In genomic region chr11:74742070-74742469, GRCh38 we compare ENCODE assay signal across 27 cellular contexts. TPM values are rescaled to one million over a fixed set of nuclear protein-coding genes. Genes with fewer than 3 reads are reported as not detected.
A peak's percentile ranks its signal among the peaks of the same experiment; 100 is the strongest.
DNase-seq lines count a peak whose midpoint lies in the region; ATAC-seq, FAIRE-seq and TF ChIP-seq lines count a peak whose summit lies in the region.
"Had no signal": no experiment of that assay in that cellular context is flagged by ENCODE, and none has a peak within 500 bp of the region (broad histone marks: within the 10 kb centered on the region; RNA-seq: fewer than 3 reads in every experiment).

No MANE protein-coding gene starts in this region.

- POLR2A ChIA-PET in activated CD8-positive, alpha-beta T cell treated with anti-CD3 and anti-CD28 coated beads, Interleukin-2, amount 10 ng/mL, durations not matched to agents 7 days and 5 days (lab: Charles Lee) = no interaction called here
- POLR2A ChIA-PET in activated CD8-positive, alpha-beta T cell treated with anti-CD3 and anti-CD28 coated beads for 36 hours (lab: Charles Lee) = no interaction called here
- POLR2A ChIA-PET in GM12878 (lab: Charles Lee) = no interaction called here
- POLR2A ChIA-PET in A673 (lab: Charles Lee; ENCODE audit: low non-redundant PET) = no interaction called here

- no peak for TF ChIP-seq CTCF in activated CD8-positive, alpha-beta T cell treated with anti-CD3 and anti-CD28 coated beads for 36 hours (IDR thresholded peaks at IDR 0.05)
- TF ChIP-seq CTCF in GM12878 (IDR thresholded peaks at IDR 0.05 in 2 of 3, conservative IDR thresholded peaks at IDR 0.05 in 1 of 3; ENCODE audit: control insufficient read depth in 2 of 3, extremely low read depth in 1 of 3, insufficient read depth in 1 of 3, low read depth in 3 of 3, low read length in 3 of 3) = no peak
- no peak for TF ChIP-seq CTCF in A673 (conservative IDR thresholded peaks at IDR 0.05; ENCODE audit: low read depth, low read length)

- WGBS in GM12878 (ENCODE audit: insufficient coverage, insufficient replicate concordance, low lambda C conversion rate, missing lambda C conversion rate) = 38% methylated on average over 4 of the region's 4 CpGs

- H3K4me3 ChIP-seq in GM12878 = no peak overlapping the region
- no peak overlapping the region for H3K4me3 ChIP-seq in A673 (ENCODE audit: low read depth, low read length, poor library complexity, severe bottlenecking)
- H3K4me3 ChIP-seq: A549, BLaER1 had no signal

- H3K79me2 ChIP-seq in GM12878 (ENCODE audit: control insufficient read depth, insufficient read depth, low read length) = no peaks in the 10 kb centered on the region

- no peak overlapping the region for H3K9ac ChIP-seq in GM12878 (ENCODE audit: control insufficient read depth, insufficient read depth, low read length)
- H3K9ac ChIP-seq: BLaER1 had no signal

- SMC1A ChIA-PET in GM12878 (lab: Charles Lee; ENCODE audit: uncharacterized antibody, unreplicated experiment) = no interaction called here

- no peak for ATAC-seq in activated CD8-positive, alpha-beta T cell treated with anti-CD3 and anti-CD28 coated beads, Interleukin-2, amount 10 ng/mL, durations not matched to agents 7 days and 5 days
- ATAC-seq in activated CD8-positive, alpha-beta T cell treated with anti-CD3 and anti-CD28 coated beads for 36 hours = no peak
- no peak for ATAC-seq in GM12878
- ATAC-seq: A549 had no signal

- DNase-seq in activated CD8-positive, alpha-beta T cell treated with anti-CD3 and anti-CD28 coated beads, Interleukin-2, amount 10 ng/mL, durations not matched to agents 7 days and 5 days = peak; percentile 5
- DNase-seq in activated CD8-positive, alpha-beta T cell treated with anti-CD3 and anti-CD28 coated beads for 36 hours = no peak
- DNase-seq in GM12878 (ENCODE audit: low read depth, low spot score) = no peak
- DNase-seq in A673 (ENCODE audit: low spot score) = no peak
- DNase-seq: ACHN; BE2C; C1 segment of cervical spinal cord; CD4-positive, alpha-beta memory T cell; CD4-positive, CD25-positive, alpha-beta regulatory T cell; CD8-positive, alpha-beta memory T cell; COR-L47; DMS 273 treated with DMSO at 0.1 percent for 48 hours; DMS153; DMS53; DMS79; DND-41; EL; GDM1 had no signal

- intact Hi-C loops in activated CD8-positive, alpha-beta T cell treated with anti-CD3 and anti-CD28 coated beads for 36 hours (cut with micrococcal nuclease) = no loop called here
- intact Hi-C loops in GM12878 (cut with micrococcal nuclease; ENCODE audit: unreplicated experiment) (no loop called here), A673 (cut with micrococcal nuclease; ENCODE audit: unreplicated experiment) (no loop called here)

- H3K27ac ChIP-seq in GM12878 (ENCODE audit: control insufficient read depth, insufficient read depth) = no peak overlapping the region
- no peak overlapping the region for H3K27ac ChIP-seq in A673 (ENCODE audit: low read depth, low read length, poor library complexity, severe bottlenecking)
- H3K27ac ChIP-seq: 22Rv1, A549, BLaER1 had no signal

- in situ Hi-C loops in GM12878 (cut with MboI) = no loop called here

- H3K4me2 ChIP-seq in GM12878 (ENCODE audit: control insufficient read depth, insufficient read depth) = no peak overlapping the region
- H3K4me2 ChIP-seq: A549, BLaER1 had no signal

- no peaks in the 10 kb centered on the region for H3K4me1 Mint-ChIP-seq in activated CD8-positive, alpha-beta T cell treated with anti-CD3 and anti-CD28 coated beads, Interleukin-2, amount 10 ng/mL, durations not matched to agents 7 days and 5 days (ENCODE audit: low read depth)
- peaks cover 12% of the 10 kb centered on the region for H3K4me1 Mint-ChIP-seq in activated CD8-positive, alpha-beta T cell treated with anti-CD3 and anti-CD28 coated beads for 36 hours (ENCODE audit: low read depth)

- no peaks in the 10 kb centered on the region for H3K36me3 ChIP-seq in GM12878 (ENCODE audit: control insufficient read depth in 2 of 2, insufficient read depth in 2 of 2, low read length in 1 of 2)
- no peaks in the 10 kb centered on the region for H3K36me3 ChIP-seq in A673 (ENCODE audit: insufficient read depth, low read length, poor library complexity, severe bottlenecking)
- H3K36me3 ChIP-seq: BE2C, BLaER1 had no signal

- TF ChIP-seq RAD21 in GM12878 (IDR thresholded peaks at IDR 0.05; ENCODE audit: insufficient read depth, low read depth, low read length) = no peak

- CTCF ChIA-PET in activated CD8-positive, alpha-beta T cell treated with anti-CD3 and anti-CD28 coated beads, Interleukin-2, amount 10 ng/mL, durations not matched to agents 7 days and 5 days (lab: Charles Lee) = no interaction called here
- CTCF ChIA-PET in activated CD8-positive, alpha-beta T cell treated with anti-CD3 and anti-CD28 coated beads for 36 hours (lab: Charles Lee) = interaction anchor here (1.0 to 6.4 kb wide), 2 partner anchors 15 to 40 kb away, joined by 3 to 64 read pairs; no protein-coding TSS in a partner anchor
- CTCF ChIA-PET in GM12878 (lab: Yijun Ruan, JAX) = interaction anchor here (0.6 to 3.2 kb wide), 3 partner anchors 10 to 16 kb away, joined by 4 to 30 read pairs (median 4); no protein-coding TSS in a partner anchor
- CTCF ChIA-PET in A673 (lab: Charles Lee) = no interaction called here

- H3K9me3 ChIP-seq in GM12878 (replicated peaks; ENCODE audit: control insufficient read depth, insufficient read depth, low read length) (no peaks in the 10 kb centered on the region), A673 (ENCODE audit: low read depth, low read length, poor library complexity, severe bottlenecking) (no peaks in the 10 kb centered on the region)
- H3K9me3 ChIP-seq: A549, BE2C had no signal

- H3K9me3 Mint-ChIP-seq in activated CD8-positive, alpha-beta T cell treated with anti-CD3 and anti-CD28 coated beads, Interleukin-2, amount 10 ng/mL, durations not matched to agents 7 days and 5 days (ENCODE audit: insufficient read depth) = no peaks in the 10 kb centered on the region
- no peaks in the 10 kb centered on the region for H3K9me3 Mint-ChIP-seq in activated CD8-positive, alpha-beta T cell treated with anti-CD3 and anti-CD28 coated beads for 36 hours
- H3K9me3 Mint-ChIP-seq: CD4-positive, alpha-beta memory T cell; CD4-positive, CD25-positive, alpha-beta regulatory T cell; CD8-positive, alpha-beta memory T cell had no signal

- BruUV-seq in GM12878 (replicated peaks; lab: Mats Ljungman, UMichigan) (no TSS peak), A673 (replicated peaks; lab: Mats Ljungman, UMichigan) (no TSS peak)

- peaks cover 0 to 2% of the 10 kb centered on the region in 2 experiments; a peak in 1 of 4 replicates for H3K27me3 ChIP-seq in GM12878 (replicated peaks in 1 of 2; ENCODE audit: control insufficient read depth in 2 of 2, insufficient read depth in 2 of 2, low read length in 1 of 2)
- H3K27me3 ChIP-seq in A673 (replicated peaks; ENCODE audit: insufficient read depth, low read depth, low read length, poor library complexity) = no peaks in the 10 kb centered on the region
- H3K27me3 ChIP-seq: BE2C, BLaER1 had no signal

- no peak overlapping the region for H2AFZ ChIP-seq in GM12878 (ENCODE audit: control insufficient read depth, low read depth, low read length)

- no peak for FAIRE-seq in GM12878 (lab: Jason Lieb, UNC)
- FAIRE-seq: A549, GM12891, GM19239 had no signal

- H4K20me1 ChIP-seq in GM12878 (ENCODE audit: control insufficient read depth, insufficient read depth) = no peaks in the 10 kb centered on the region
- H4K20me1 ChIP-seq: BLaER1 had no signal

- H3K27ac Mint-ChIP-seq in activated CD8-positive, alpha-beta T cell treated with anti-CD3 and anti-CD28 coated beads, Interleukin-2, amount 10 ng/mL, durations not matched to agents 7 days and 5 days = no peak overlapping the region
- H3K27ac Mint-ChIP-seq in activated CD8-positive, alpha-beta T cell treated with anti-CD3 and anti-CD28 coated beads for 36 hours = no peak overlapping the region
- H3K27ac Mint-ChIP-seq: CD4-positive, alpha-beta memory T cell; CD4-positive, CD25-positive, alpha-beta regulatory T cell; CD8-positive, alpha-beta memory T cell had no signal

- RAD21 ChIA-PET in GM12878 (lab: Charles Lee; ENCODE audit: unreplicated experiment) = interaction anchor here (0.6 kb wide), 1 partner anchor 118 kb away, joined by 3 read pairs; no protein-coding TSS in a partner anchor

- no peak for TF ChIP-seq POLR2A in GM12878 (IDR thresholded peaks at IDR 0.05; ENCODE audit: low read depth, low read length)

- H3K36me3 Mint-ChIP-seq in activated CD8-positive, alpha-beta T cell treated with anti-CD3 and anti-CD28 coated beads, Interleukin-2, amount 10 ng/mL, durations not matched to agents 7 days and 5 days (ENCODE audit: low read depth) = no peaks in the 10 kb centered on the region
- H3K36me3 Mint-ChIP-seq in activated CD8-positive, alpha-beta T cell treated with anti-CD3 and anti-CD28 coated beads for 36 hours (ENCODE audit: low read depth) = no peaks in the 10 kb centered on the region
- H3K36me3 Mint-ChIP-seq: CD14-positive monocyte; CD4-positive, alpha-beta memory T cell; CD4-positive, CD25-positive, alpha-beta regulatory T cell; CD8-positive, alpha-beta memory T cell had no signal

- H3K27me3 Mint-ChIP-seq in activated CD8-positive, alpha-beta T cell treated with anti-CD3 and anti-CD28 coated beads, Interleukin-2, amount 10 ng/mL, durations not matched to agents 7 days and 5 days (ENCODE audit: low read depth) = peaks cover 20% of the 10 kb centered on the region
- H3K27me3 Mint-ChIP-seq in activated CD8-positive, alpha-beta T cell treated with anti-CD3 and anti-CD28 coated beads for 36 hours = peaks cover 11% of the 10 kb centered on the region

- H3K4me1 ChIP-seq in GM12878 (ENCODE audit: control insufficient read depth, insufficient read depth, low read length) (no peaks in the 10 kb centered on the region), A673 (ENCODE audit: insufficient read depth, low read length, poor library complexity, severe bottlenecking) (no peaks in the 10 kb centered on the region)
- H3K4me1 ChIP-seq: A549, BLaER1 had no signal

- no peak overlapping the region for H3K4me3 Mint-ChIP-seq in activated CD8-positive, alpha-beta T cell treated with anti-CD3 and anti-CD28 coated beads, Interleukin-2, amount 10 ng/mL, durations not matched to agents 7 days and 5 days
- no peak overlapping the region for H3K4me3 Mint-ChIP-seq in activated CD8-positive, alpha-beta T cell treated with anti-CD3 and anti-CD28 coated beads for 36 hours
- H3K4me3 Mint-ChIP-seq: CD14-positive monocyte; CD4-positive, CD25-positive, alpha-beta regulatory T cell had no signal

- no peak for TF ChIP-seq EP300 in GM12878 (IDR thresholded peaks at IDR 0.05; ENCODE audit: borderline replicate concordance in 1 of 2, control insufficient read depth in 1 of 2, low read depth in 2 of 2, low read length in 2 of 2)

RNA-seq across cellular contexts. Expression of gene RNF169, which starts 6.6 kb away (rescaled TPM):
- 10 to 100 TPM; 15.2 to 16.6 TPM for total RNA-seq in activated CD8-positive, alpha-beta T cell treated with anti-CD3 and anti-CD28 coated beads, Interleukin-2, amount 10 ng/mL, durations not matched to agents 7 days and 5 days
- total RNA-seq in activated CD8-positive, alpha-beta T cell treated with anti-CD3 and anti-CD28 coated beads for 36 hours = 10 to 100 TPM; 13.9 to 14.2 TPM
- 35.5 and 35.8 TPM in 2 replicates for total RNA-seq in GM12878 (2013; cell fraction: nucleolus; rRNA removed)
- total RNA-seq in GM12878 (2014; rRNA removed) (12.1 and 14.0 TPM in 2 replicates), GM12878 (2014; rRNA removed; fragmentation: Illumina TruSeq; extraction: Trizol) (13.2 and 14.1 TPM in 2 replicates), GM12878 (2021) (12.8 and 13.1 TPM in 2 replicates), A673 (2021) (19.7 and 20.6 TPM in 2 replicates)
- 3.3 TPM for polyA plus RNA-seq in GM12878 (2011; ENCODE audit: low read depth)
- polyA plus RNA-seq in GM12878 (2011; rRNA removed) (12.0 and 14.8 TPM in 2 replicates), GM12878 (2014; fragmentation: Illumina TruSeq; extraction: Trizol) (7.5 and 9.8 TPM in 2 replicates), GM12878 (2014; fragmentation: Nextera tagmentation; extraction: Ambion mirVana) (under 1 TPM; 0.32 to 0.42 TPM), GM12878 (2014; rRNA removed) (5.1 and 5.2 TPM in 2 replicates), GM12878 (2016; fragmentation: Nextera tagmentation; extraction: Ambion mirVana) (under 1 TPM; 0.74 to 0.97 TPM)
- 6.0 and 7.4 TPM in 2 replicates for polyA plus RNA-seq in GM12878 (2011; cell fraction: cytosol; rRNA removed)
- 9.8 and 11.9 TPM in 2 replicates for polyA plus RNA-seq in GM12878 (2011; cell fraction: nucleus; rRNA removed)
- 4.7 and 5.2 TPM in 2 replicates for polyA plus RNA-seq in GM12878 (2012)
- 32.6 and 32.9 TPM in 2 replicates for polyA minus RNA-seq in GM12878 (2011; rRNA and poly(A)+ RNA removed)
- 10.6 and 11.4 TPM in 2 replicates for polyA minus RNA-seq in GM12878 (2011; cell fraction: cytosol; rRNA and poly(A)+ RNA removed)
- 20.8 and 27.7 TPM in 2 replicates for polyA minus RNA-seq in GM12878 (2011; cell fraction: nucleus; rRNA and poly(A)+ RNA removed)

RNA-seq across cellular contexts. Expression of gene CHRDL2, which starts 10.8 kb away (rescaled TPM):
- not detected for total RNA-seq in activated CD8-positive, alpha-beta T cell treated with anti-CD3 and anti-CD28 coated beads, Interleukin-2, amount 10 ng/mL, durations not matched to agents 7 days and 5 days
- total RNA-seq in activated CD8-positive, alpha-beta T cell treated with anti-CD3 and anti-CD28 coated beads for 36 hours = not detected
- total RNA-seq in GM12878 (2013; cell fraction: nucleolus; rRNA removed) = not detected in 2 replicates
- not detected in 2 replicates for total RNA-seq in GM12878 (2014; rRNA removed)
- total RNA-seq in GM12878 (2014; rRNA removed; fragmentation: Illumina TruSeq; extraction: Trizol) = not detected in 2 replicates
- not detected in 2 replicates for total RNA-seq in GM12878 (2021)
- not detected for polyA plus RNA-seq in GM12878 (2011; ENCODE audit: low read depth)
- polyA plus RNA-seq in GM12878 (2011; rRNA removed) = not detected in 2 replicates
- polyA plus RNA-seq in GM12878 (2011; cell fraction: cytosol; rRNA removed) = not detected in 2 replicates
- polyA plus RNA-seq in GM12878 (2011; cell fraction: nucleus; rRNA removed) = not detected in 2 replicates
- not detected in 2 replicates for polyA plus RNA-seq in GM12878 (2012)
- polyA plus RNA-seq in GM12878 (2014; fragmentation: Illumina TruSeq; extraction: Trizol) = not detected in 2 replicates
- polyA plus RNA-seq in GM12878 (2014; fragmentation: Nextera tagmentation; extraction: Ambion mirVana) = not detected
- not detected in 2 replicates for polyA plus RNA-seq in GM12878 (2014; rRNA removed)
- polyA plus RNA-seq in GM12878 (2016; fragmentation: Nextera tagmentation; extraction: Ambion mirVana) = not detected
- polyA minus RNA-seq in GM12878 (2011; rRNA and poly(A)+ RNA removed) = not detected in 2 replicates
- polyA minus RNA-seq in GM12878 (2011; cell fraction: cytosol; rRNA and poly(A)+ RNA removed) = not detected in 2 replicates
- polyA minus RNA-seq in GM12878 (2011; cell fraction: nucleus; rRNA and poly(A)+ RNA removed) = not detected in 2 replicates
- total RNA-seq in A673 (2021) = 7.7 and 11.6 TPM in 2 replicates
- total RNA-seq: A172; CD4-positive, alpha-beta memory T cell; CD4-positive, CD25-positive, alpha-beta regulatory T cell; CD8-positive, alpha-beta memory T cell; Daoy; G401 had no signal
- polyA plus RNA-seq: CD14-positive monocyte; CD4-positive, alpha-beta memory T cell; CD4-positive, CD25-positive, alpha-beta regulatory T cell; CD8-positive, alpha-beta memory T cell had no signal

Comparison
In these comparisons a context has a peak if more than half of its experiments do, and no peak if none do; other contexts are left out.
1. CTCF ChIA-PET loops: an anchor here in activated CD8-positive, alpha-beta T cell treated with anti-CD3 and anti-CD28 coated beads for 36 hours (1.0 to 6.4 kb wide) and GM12878 (0.6 to 3.2 kb wide); none called in activated CD8-positive, alpha-beta T cell treated with anti-CD3 and anti-CD28 coated beads, Interleukin-2, amount 10 ng/mL, durations not matched to agents 7 days and 5 days and A673.